In the genomic region with DNA sequence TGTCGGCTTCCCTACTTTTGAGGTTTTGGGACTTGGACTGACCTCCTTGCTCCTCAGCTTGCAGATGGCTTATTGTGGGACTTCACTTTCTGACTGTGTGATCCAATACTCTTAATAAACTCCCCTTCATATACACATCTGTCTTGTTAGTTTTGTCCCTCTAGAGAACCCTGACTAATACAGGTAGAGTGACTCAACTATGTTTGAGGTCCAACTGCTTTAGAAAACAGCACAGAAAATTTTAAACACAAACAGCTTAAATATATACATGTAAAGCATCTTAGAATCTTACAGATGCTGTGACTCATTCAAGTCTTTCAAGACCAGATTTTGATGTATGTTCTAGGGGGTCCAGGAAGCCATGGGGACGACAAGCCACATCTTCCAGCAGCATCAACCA, we compare ENCODE assay signal across 26 cellular contexts. TPM values are rescaled to one million over a fixed set of nuclear protein-coding genes. Genes with fewer than 3 reads are reported as not detected.
"Had no signal": no experiment of that assay in that cellular context is flagged by ENCODE, and none has a peak within 500 bp of the region (broad histone marks: within the 10 kb centered on the region; RNA-seq: fewer than 3 reads in every experiment).

No MANE protein-coding gene starts in this region.

- H3K9me3 Mint-ChIP-seq: immature natural killer cell; memory B cell; nephron; stimulated activated naive CD8-positive, alpha-beta T cell treated with anti-CD3 and anti-CD28 coated beads, Interleukin-15, amount 100 ng/mL, for 72 hours had no signal

- ATAC-seq: left colon; lower lobe of right lung; right lobe of liver; stimulated activated naive CD8-positive, alpha-beta T cell treated with anti-CD3 and anti-CD28 coated beads, Interleukin-15, amount 100 ng/mL, for 72 hours; upper lobe of right lung had no signal

- H3K27ac Mint-ChIP-seq: immature natural killer cell; memory B cell; neural progenitor cell; stimulated activated naive CD8-positive, alpha-beta T cell treated with anti-CD3 and anti-CD28 coated beads, Interleukin-15, amount 100 ng/mL, for 72 hours had no signal

- H3K27me3 ChIP-seq: esophagus squamous epithelium, neural progenitor cell, right lobe of liver, transverse colon, upper lobe of right lung, vagina had no signal

- H3K4me1 ChIP-seq: esophagus squamous epithelium, left ventricle myocardium inferior, lower lobe of right lung, parathyroid adenoma, right lobe of liver, suprapubic skin, transverse colon, upper lobe of right lung, vagina had no signal

- H3K27ac ChIP-seq: esophagus squamous epithelium, left ventricle myocardium inferior, lower lobe of right lung, neural progenitor cell, parathyroid adenoma, right lobe of liver, suprapubic skin, transverse colon, upper lobe of right lung, vagina had no signal

- H3K36me3 ChIP-seq: esophagus squamous epithelium, left ventricle myocardium inferior, lower lobe of right lung, neural progenitor cell, right lobe of liver, suprapubic skin, transverse colon, upper lobe of right lung, vagina had no signal

- H3K4me1 Mint-ChIP-seq: immature natural killer cell had no signal

- H3K4me3 ChIP-seq: esophagus squamous epithelium, left ventricle myocardium inferior, lower lobe of right lung, neural progenitor cell, right lobe of liver, smooth muscle cell, suprapubic skin, transverse colon, upper lobe of right lung, vagina had no signal

- H3K4me3 Mint-ChIP-seq: immature natural killer cell; memory B cell; nephron; neural progenitor cell; stimulated activated naive CD8-positive, alpha-beta T cell treated with anti-CD3 and anti-CD28 coated beads, Interleukin-15, amount 100 ng/mL, for 72 hours had no signal

- H3K36me3 Mint-ChIP-seq: immature natural killer cell had no signal

- H3K27me3 Mint-ChIP-seq: memory B cell; progenitor cell of endocrine pancreas; stimulated activated naive CD8-positive, alpha-beta T cell treated with anti-CD3 and anti-CD28 coated beads, Interleukin-15, amount 100 ng/mL, for 72 hours had no signal

- DNase-seq: effector CD8-positive, alpha-beta T cell; erythroblast; esophagus squamous epithelium; hypothalamus; immature natural killer cell; islet precursor cell; kidney glomerular epithelial cell; left colon; left ventricle myocardium inferior; lower lobe of right lung; stimulated activated CD4-positive, alpha-beta T cell treated with anti-CD3 and anti-CD28 coated beads, Interleukin-12 subunit alpha, Interleukin-12 subunit beta, amount 100 ng/mL, for 4 hours; stimulated activated CD4-positive, alpha-beta T cell treated with anti-CD3 and anti-CD28 coated beads, Interleukin-2, amount 100 ng/mL, for 24 hours; stimulated activated naive CD4-positive, alpha-beta T cell; stimulated activated naive CD8-positive, alpha-beta T cell treated with anti-CD3 and anti-CD28 coated beads, Interleukin-15, amount 100 ng/mL, for 72 hours; transverse colon had no signal

- H3K9me3 ChIP-seq: esophagus squamous epithelium, left ventricle myocardium inferior, lower lobe of right lung, right lobe of liver, suprapubic skin, transverse colon, upper lobe of right lung, vagina had no signal

RNA-seq across cellular contexts. Expression of a gene that starts 11.7 kb away (rescaled TPM):
- total RNA-seq: endothelial cell of umbilical vein had no signal
- polyA plus RNA-seq: endothelial cell of umbilical vein, immature natural killer cell had no signal
